ENCODE assay signal across 28 cellular contexts in the genomic region with DNA sequence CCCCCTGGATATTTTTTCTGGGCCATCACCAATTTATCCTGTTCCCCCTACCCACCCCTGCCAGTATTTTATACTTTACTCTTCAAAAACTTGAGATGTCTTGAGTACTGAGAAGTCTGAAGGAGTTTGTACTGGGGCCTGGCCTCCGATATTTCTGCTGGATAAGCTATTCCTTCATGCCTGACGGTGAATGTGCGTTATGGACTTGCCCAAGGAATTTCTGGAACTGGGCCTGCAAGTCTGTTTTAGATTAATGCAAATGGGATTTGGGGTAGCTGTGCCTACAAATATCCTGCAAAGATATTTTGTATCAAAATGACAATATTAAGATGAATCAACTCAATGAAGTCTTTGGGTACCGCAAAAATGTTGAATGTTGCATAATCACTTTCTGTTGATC. TPM values are rescaled to one million over a fixed set of nuclear protein-coding genes. Genes with fewer than 3 reads are reported as not detected.
DNase-seq lines count a peak whose midpoint lies in the region; ATAC-seq, FAIRE-seq and TF ChIP-seq lines count a peak whose summit lies in the region.
"Had no signal": no experiment of that assay in that cellular context is flagged by ENCODE, and none has a peak within 500 bp of the region (broad histone marks: within the 10 kb centered on the region; RNA-seq: fewer than 3 reads in every experiment).

Gene PTCSC3 (minus strand): TSS at position 199 of the 400 bp plus-strand sequence.

- no peak for FAIRE-seq in kidney (lab: Jason Lieb, UNC)
- FAIRE-seq: A204.1, GM12891, HTR-8/SVneo had no signal

- ATAC-seq in gastrocnemius medialis = no peak
- ATAC-seq: HCT116, SK-N-SH treated with all-trans-retinoic acid at 6 μM for 48 hours had no signal

- peak within 1 kb of the TSS in 1 of 2 donors; percentile 14 for H3K27ac ChIP-seq in kidney (ENCODE audit: low read depth in 2 of 2, low read length in 2 of 2)
- no peak within 1 kb of the TSS for H3K27ac ChIP-seq in gastrocnemius medialis
- H3K27ac ChIP-seq: BLaER1, GM23248, RWPE1 had no signal

- peak; percentile 62 for DNase-seq in AG10803 (ENCODE audit: low read depth)
- peak; percentile 1 for DNase-seq in adipocyte (ENCODE audit: low read depth)
- DNase-seq in kidney = no peak
- peak; percentile 61 for DNase-seq in stromal cell of bone marrow (ENCODE audit: low read depth)
- DNase-seq in activated naive CD4-positive, alpha-beta T cell treated with Interleukin-2 at 50 U/mL for 16 hours = no peak
- no peak for DNase-seq in gastrocnemius medialis
- no peak for DNase-seq in H4 (ENCODE audit: low spot score)
- DNase-seq: CD4-positive, alpha-beta T cell; COR-L47; DMS79 treated with DMSO at 0.1 percent for 48 hours; GM23248; MV-4-11; NCI-H1105 treated with DMSO at 0.1 percent for 48 hours; NCI-H2029 treated with DMSO at 0.1 percent for 48 hours; NCI-H345; NCI-H524; NCI-H774; NK-92 treated with Interleukin-12 subunit alpha and Interleukin-12 subunit beta, amount 100 ng/mL, for 24 hours; SHP77 treated with DMSO at 0.1 percent for 48 hours had no signal

- intact Hi-C loops in kidney (cut with DNase I) = no loop called here
- intact Hi-C loops in gastrocnemius medialis (cut with DNase I; ENCODE audit: low total_unique reads) = no loop called here

- H3K4me1 ChIP-seq in adipocyte (ENCODE audit: control insufficient read depth, insufficient read depth, low read length) (no peaks in the 10 kb centered on the region), kidney (ENCODE audit: control insufficient read depth in 1 of 2, insufficient read depth in 1 of 2, low read depth in 1 of 2, low read length in 2 of 2) (peaks cover 5 to 7% of the 10 kb centered on the region in 2 donors), gastrocnemius medialis (no peaks in the 10 kb centered on the region)
- H3K4me1 ChIP-seq: BLaER1 had no signal

- TF ChIP-seq CTCF in AG10803 (conservative IDR thresholded peaks at IDR 0.05; ENCODE audit: low read length) (no peak), kidney (IDR thresholded peaks at IDR 0.05; ENCODE audit: borderline replicate concordance, extremely low read depth, insufficient read depth) (no peak), gastrocnemius medialis (IDR thresholded peaks at IDR 0.05 in 4 of 5, conservative IDR thresholded peaks at IDR 0.05 in 1 of 5) (no peak)

- H3K9ac ChIP-seq in adipocyte (ENCODE audit: low read length) (no peak within 1 kb of the TSS), kidney (ENCODE audit: low read length in 2 of 2) (no peak within 1 kb of the TSS)
- H3K9ac ChIP-seq: BLaER1, GM23248 had no signal

- in situ Hi-C loops in gastrocnemius medialis (cut with MboI; ENCODE audit: low sequenced_read_pairs in 4 of 4) = no loop called here

- no peaks in the 10 kb centered on the region for H3K27me3 ChIP-seq in adipocyte (replicated peaks; ENCODE audit: control insufficient read depth, insufficient read depth, low read length)
- no peaks in the 10 kb centered on the region for H3K27me3 ChIP-seq in gastrocnemius medialis
- H3K27me3 ChIP-seq: BLaER1 had no signal

- no peak within 1 kb of the TSS for H3K4me3 ChIP-seq in AG10803 (ENCODE audit: low read length)
- no peak within 1 kb of the TSS for H3K4me3 ChIP-seq in adipocyte (ENCODE audit: low read length)
- H3K4me3 ChIP-seq in kidney (ENCODE audit: low read length in 2 of 2) = peak within 1 kb of the TSS; percentile 39 to 42
- H3K4me3 ChIP-seq in gastrocnemius medialis = no peak within 1 kb of the TSS
- H3K4me3 ChIP-seq: BLaER1, GM23248 had no signal

- no peaks in the 10 kb centered on the region for H3K9me3 ChIP-seq in adipocyte (ENCODE audit: control insufficient read depth, low read length)
- H3K9me3 ChIP-seq in kidney (ENCODE audit: control insufficient read depth in 1 of 2, low read length in 2 of 2) = no peaks in the 10 kb centered on the region
- H3K9me3 ChIP-seq in gastrocnemius medialis = no peaks in the 10 kb centered on the region
- H3K9me3 ChIP-seq: BLaER1 had no signal

- H3K36me3 ChIP-seq in adipocyte (ENCODE audit: control insufficient read depth, insufficient read depth, low read length, severe bottlenecking) = no peaks in the 10 kb centered on the region
- H3K36me3 ChIP-seq in kidney (ENCODE audit: control insufficient read depth in 1 of 2, insufficient read depth in 2 of 2, low read length in 2 of 2) = no peaks in the 10 kb centered on the region
- H3K36me3 ChIP-seq in gastrocnemius medialis = no peaks in the 10 kb centered on the region
- H3K36me3 ChIP-seq: BLaER1 had no signal

- TF ChIP-seq POLR2A in gastrocnemius medialis (IDR thresholded peaks at IDR 0.05) = no peak

RNA-seq across cellular contexts. Expression of gene PTCSC3, which starts in this region (rescaled TPM):
- not detected for total RNA-seq in kidney
- 6.4 TPM for polyA plus RNA-seq in kidney (ENCODE audit: insufficient read depth, low read depth, low replicate concordance)
- not detected for total RNA-seq in gastrocnemius medialis
- total RNA-seq in H4 (2014; rRNA removed; shearing (Covaris generic)) = not detected in 2 replicates
- total RNA-seq: CD4-positive, alpha-beta T cell; GM23248; M059J had no signal
- polyA plus RNA-seq: GM23248, IgD-negative memory B cell had no signal

Comparison
In these comparisons a context has a peak if more than half of its experiments do, and no peak if none do; other contexts are left out.
1. DNase-seq: peak in AG10803 (single experiment), adipocyte (single experiment) and stromal cell of bone marrow (single experiment); none in kidney (single experiment), activated naive CD4-positive, alpha-beta T cell treated with Interleukin-2 at 50 U/mL for 16 hours (single experiment), gastrocnemius medialis (0 of 2) and H4 (single experiment).
2. H3K4me3 ChIP-seq: peak in kidney (2 of 2); none in AG10803 (single experiment), adipocyte (single experiment) and gastrocnemius medialis (0 of 4).